8 cellular contexts compared by ENCODE assay signal in genomic region chr12:132492522-132492921, GRCh38. TPM values are rescaled to one million over a fixed set of nuclear protein-coding genes. Genes with fewer than 3 reads are reported as not detected.
DNase-seq lines count a peak whose midpoint lies in the region; ATAC-seq and TF ChIP-seq lines count a peak whose summit lies in the region.
"Had no signal": no experiment of that assay in that cellular context is flagged by ENCODE, and none has a peak within 500 bp of the region (broad histone marks: within the 10 kb centered on the region; RNA-seq: fewer than 3 reads in every experiment).

No MANE protein-coding gene starts in this region.

- WGBS in psoas muscle, 3 donors, result 48 to 73% (median 54%) methylated on average over 12 of the region's 12 CpGs

- no peaks in the 10 kb centered on the region for H3K9me3 ChIP-seq in psoas muscle

- H3K9me3 Mint-ChIP-seq in brain, result no peaks in the 10 kb centered on the region

- peak overlapping the region; percentile 37 to 64 (median 43) for H3K27ac Mint-ChIP-seq in brain

- intact Hi-C loops in psoas muscle (cut with DNase I), result no loop called here

- in situ Hi-C loops in GM13976 (cut with MboI; ENCODE audit: low sequenced_read_pairs, unreplicated experiment), result no loop called here

- TF ChIP-seq CTCF in GM13976 (IDR thresholded peaks at IDR 0.05; ENCODE audit: borderline replicate concordance, control extremely low read depth, extremely low read depth, insufficient read depth, missing control alignments) (no peak), brain (conservative IDR thresholded peaks at IDR 0.05) (no peak), psoas muscle (IDR thresholded peaks at IDR 0.05) (no peak)

- ATAC-seq in HG02852 (IDR thresholded peaks at IDR 0.05; ENCODE audit: unreplicated experiment) (peak; percentile 25), psoas muscle (peak in 1 of 4 donors; percentile 13)

- peaks cover 67% of the 10 kb centered on the region for H3K4me1 Mint-ChIP-seq in brain

- DNase-seq in GM13976 (ENCODE audit: low spot score) (peak; percentile 70), psoas muscle (no peak), activated gamma-delta T cell (lab: John Stamatoyannopoulos, UW) (no peak), HCEC 1CT (no peak), CD1c-positive myeloid dendritic cell (ENCODE audit: extremely low spot score) (no peak)
- DNase-seq: hippocampal formation had no signal

- no peaks in the 10 kb centered on the region for H3K36me3 Mint-ChIP-seq in brain

- H3K27me3 Mint-ChIP-seq in brain, result peaks cover 6% of the 10 kb centered on the region

- H3K4me3 ChIP-seq in psoas muscle, result peak overlapping the region; percentile 85

- peaks cover 60% of the 10 kb centered on the region for H3K4me1 ChIP-seq in psoas muscle

- H3K36me3 ChIP-seq in psoas muscle (ENCODE audit: insufficient read depth in 1 of 2, low read depth in 1 of 2), result no peaks in the 10 kb centered on the region

- no peaks in the 10 kb centered on the region for H3K27me3 ChIP-seq in psoas muscle (ENCODE audit: insufficient read depth in 3 of 3, low read length in 2 of 3)

- peak overlapping the region; percentile 76 to 90 (median 89) for H3K4me3 Mint-ChIP-seq in brain

- H3K27ac ChIP-seq in psoas muscle, result peak overlapping the region; percentile 71

RNA-seq across cellular contexts. Expression of gene FBRSL1, which starts 2.6 kb away (rescaled TPM):
- polyA plus RNA-seq in brain (ENCODE audit: insufficient read depth, low read depth, low replicate concordance), result 59.3 TPM
- total RNA-seq in psoas muscle, result 10 to 100 TPM; 40.1 to 54.5 (median 43.0) TPM
- polyA plus RNA-seq in psoas muscle, result 10 to 100 TPM; 23.0 to 37.8 (median 32.8) TPM
